ENCODE assay signal across 1 cellular context in genomic region chr3:184241447-184242296, GRCh38.
A peak's percentile ranks its signal among the peaks of the same experiment; 100 is the strongest.
TF ChIP-seq lines count a peak whose summit lies in the region.

No MANE protein-coding gene starts in this region.

TF ChIP-seq in HepG2, 621 proteins besides CTCF, POLR2A, EP300 and RAD21 (continued from another document and continues in another):
- TF ChIP-seq MIER3 (CRISPR knock-in tag; IDR thresholded peaks at IDR 0.05; ENCODE audit: borderline replicate concordance) (peak; percentile 96; the same call in 1 of the 2 replicates), ZMAT5 (CRISPR knock-in tag; IDR thresholded peaks at IDR 0.05; ENCODE audit: borderline replicate concordance, low read depth) (no peak), NFRKB (IDR thresholded peaks at IDR 0.05) (no peak), HDAC2 (CRISPR knock-in tag; IDR thresholded peaks at IDR 0.05) (peak; percentile 96), ZFYVE20 (CRISPR knock-in tag; IDR thresholded peaks at IDR 0.05; ENCODE audit: borderline replicate concordance, low read depth) (no peak), ZNF318 (CRISPR knock-in tag; IDR thresholded peaks at IDR 0.05) (peak; percentile 97), SMAD1 (CRISPR knock-in tag; IDR thresholded peaks at IDR 0.05; ENCODE audit: borderline replicate concordance, low read depth) (peak; percentile 91), RERE (CRISPR knock-in tag; IDR thresholded peaks at IDR 0.05; ENCODE audit: low read depth) (peak; percentile 63), ZBTB7B (CRISPR knock-in tag; IDR thresholded peaks at IDR 0.05) (peak; percentile 88), ZBTB33 (CRISPR knock-in tag; IDR thresholded peaks at IDR 0.05) (peak; percentile 73; the same call in 1 of the 2 replicates), TBL1XR1 (IDR thresholded peaks at IDR 0.05; ENCODE audit: borderline replicate concordance, low read length, partially characterized antibody) (peak; percentile 13), E2F5 (CRISPR knock-in tag; conservative IDR thresholded peaks at IDR 0.05) (no peak), NR2F6 (IDR thresholded peaks at IDR 0.05) (peak; percentile 98), NR2F6 (CRISPR knock-in tag; IDR thresholded peaks at IDR 0.05) (peak; percentile 100), ZNF770 (CRISPR knock-in tag; IDR thresholded peaks at IDR 0.05) (no peak), REPIN1 (CRISPR knock-in tag; IDR thresholded peaks at IDR 0.05; ENCODE audit: borderline replicate concordance, low read depth) (peak; percentile 95; the same call in 1 of the 2 replicates), MTF2 (CRISPR knock-in tag; IDR thresholded peaks at IDR 0.05; ENCODE audit: borderline replicate concordance) (peak; percentile 95; the same call in 1 of the 2 replicates), CEBPZ (IDR thresholded peaks at IDR 0.05; ENCODE audit: low read length) (no peak), KAT8 (CRISPR knock-in tag; IDR thresholded peaks at IDR 0.05) (peak; percentile 87), ZNF414 (CRISPR knock-in tag; IDR thresholded peaks at IDR 0.05) (no peak), CREB1 (IDR thresholded peaks at IDR 0.05) (no peak), CREB1 (CRISPR knock-in tag; IDR thresholded peaks at IDR 0.05) (no peak), ERF (CRISPR knock-in tag; IDR thresholded peaks at IDR 0.05) (peak; percentile 96), YY1 (IDR thresholded peaks at IDR 0.05; ENCODE audit: insufficient read depth, insufficient replicate concordance, low read depth, low read length) (peak; percentile 69), KLF13 (CRISPR knock-in tag; IDR thresholded peaks at IDR 0.05) (no peak), HES4 (CRISPR knock-in tag; IDR thresholded peaks at IDR 0.05; ENCODE audit: borderline replicate concordance) (no peak), TEAD3 (CRISPR knock-in tag; optimal IDR thresholded peaks at IDR 0.05; ENCODE audit: borderline replicate concordance) (peak; percentile 83), ZNF207 (IDR thresholded peaks at IDR 0.05; ENCODE audit: borderline replicate concordance) (no peak), DRAP1 (CRISPR knock-in tag; IDR thresholded peaks at IDR 0.05) (peak; percentile 31; the same call in 1 of the 2 replicates), ZNF138 (CRISPR knock-in tag; IDR thresholded peaks at IDR 0.05; ENCODE audit: low read depth) (peak; percentile 86), ELF1 (CRISPR knock-in tag; IDR thresholded peaks at IDR 0.05) (peak; percentile 90)
